In genomic region chr19:6357995-6358394, GRCh38 we compare ENCODE assay signal across 17 cellular contexts. TPM values are rescaled to one million over a fixed set of nuclear protein-coding genes. Genes with fewer than 3 reads are reported as not detected.
DNase-seq lines count a peak whose midpoint lies in the region; ATAC-seq and TF ChIP-seq lines count a peak whose summit lies in the region.
"Had no signal": no experiment of that assay in that cellular context is flagged by ENCODE, and none has a peak within 500 bp of the region (broad histone marks: within the 10 kb centered on the region; RNA-seq: fewer than 3 reads in every experiment).

No MANE protein-coding gene starts in this region.

- no peaks in the 10 kb centered on the region for H3K9me3 Mint-ChIP-seq in nephron
- H3K9me3 Mint-ChIP-seq: activated naive CD4-positive, alpha-beta T cell treated with anti-CD3 and anti-CD28 coated beads for 36 hours; CD4-positive, CD25-positive, alpha-beta regulatory T cell had no signal

- no peak for TF ChIP-seq CTCF in nephron (IDR thresholded peaks at IDR 0.05; ENCODE audit: unreplicated experiment in 3 of 3)

- no peaks in the 10 kb centered on the region for H3K36me3 Mint-ChIP-seq in nephron (ENCODE audit: low read depth)

- peak overlapping the region; percentile 5 to 79 (median 68) for H3K27ac Mint-ChIP-seq in nephron
- H3K27ac Mint-ChIP-seq: activated naive CD4-positive, alpha-beta T cell treated with anti-CD3 and anti-CD28 coated beads for 36 hours had no signal

- no peak for ATAC-seq in HG03175 (IDR thresholded peaks at IDR 0.05; ENCODE audit: unreplicated experiment)
- ATAC-seq: A549 had no signal

- peak; percentile 23 for DNase-seq in COLO668 (lab: John Stamatoyannopoulos, UW; ENCODE audit: unreplicated experiment)
- DNase-seq in SJCRH30, result peak; percentile 85 to 86
- no peak for DNase-seq in globus pallidus (ENCODE audit: low spot score)
- no peak for DNase-seq in NCI-H1092 treated with DMSO at 0.1 percent for 48 hours (lab: John Stamatoyannopoulos, UW)
- DNase-seq: activated CD4-positive, alpha-beta T cell treated with anti-CD3 and anti-CD28 coated beads for 48 hours; activated naive CD4-positive, alpha-beta T cell treated with anti-CD3 and anti-CD28 coated beads for 36 hours; CD4-positive, CD25-positive, alpha-beta regulatory T cell; midbrain; NCI-H187 treated with DMSO at 0.1 percent for 48 hours; NCI-H526; stimulated activated naive CD4-positive, alpha-beta T cell treated with Interleukin-2 at 50 U/mL for 16 hours had no signal

- H3K27me3 ChIP-seq in SJCRH30, result no peaks in the 10 kb centered on the region

- peak overlapping the region; percentile 14 to 41 (median 41) for H3K4me3 Mint-ChIP-seq in nephron
- H3K4me3 Mint-ChIP-seq: activated naive CD4-positive, alpha-beta T cell treated with anti-CD3 and anti-CD28 coated beads for 36 hours had no signal

- H3K4me1 ChIP-seq in SJCRH30, result 0 out of 2 replicates have a peak, but pooled peaks cover 3% of the 10 kb centered on the region

- H3K27ac ChIP-seq in SJCRH30, result peak overlapping the region; percentile 39; the same call in 1 of the 2 replicates
- H3K27ac ChIP-seq: A549, coronary artery had no signal

- H3K36me3 ChIP-seq in SJCRH30, result no peaks in the 10 kb centered on the region

- no peaks in the 10 kb centered on the region for H3K9me3 ChIP-seq in SJCRH30 (replicated peaks)
- H3K9me3 ChIP-seq: A549 had no signal

- peaks cover 3% of the 10 kb centered on the region for H3K27me3 Mint-ChIP-seq in nephron (ENCODE audit: low read depth)
- H3K27me3 Mint-ChIP-seq: CD4-positive, CD25-positive, alpha-beta regulatory T cell had no signal

- H3K4me1 Mint-ChIP-seq in nephron, result peaks cover 20% of the 10 kb centered on the region

- H3K4me3 ChIP-seq in SJCRH30, result 0 out of 2 replicates have a peak overlapping the region, but pooled peaks have one; percentile 12
- H3K4me3 ChIP-seq: A549, coronary artery had no signal

RNA-seq across cellular contexts. Expression of gene CLPP, which starts 3.3 kb away (rescaled TPM):
- total RNA-seq in SJCRH30 (2014; rRNA removed; shearing (Covaris generic)), result 65.1 and 67.6 TPM in 2 replicates

RNA-seq across cellular contexts. Expression of gene ALKBH7, which starts 14.6 kb away (rescaled TPM):
- total RNA-seq in SJCRH30 (2014; rRNA removed; shearing (Covaris generic)), result 24.6 and 28.5 TPM in 2 replicates

RNA-seq across cellular contexts. Expression of gene PSPN, which starts 17.7 kb away (rescaled TPM):
- 1.2 and 1.4 TPM in 2 replicates for total RNA-seq in SJCRH30 (2014; rRNA removed; shearing (Covaris generic))

RNA-seq across cellular contexts. Expression of gene ACER1, which starts 24.6 kb away (rescaled TPM):
- total RNA-seq in SJCRH30 (2014; rRNA removed; shearing (Covaris generic)), result not detected in 2 replicates
- total RNA-seq: activated naive CD4-positive, alpha-beta T cell treated with anti-CD3 and anti-CD28 coated beads for 36 hours; omental fat pad; ureter had no signal

RNA-seq across cellular contexts. Expression of gene GTF2F1, which starts 35.0 kb away (rescaled TPM):
- 41.7 and 49.0 TPM in 2 replicates for total RNA-seq in SJCRH30 (2014; rRNA removed; shearing (Covaris generic))

Comparison
In these comparisons a context has a peak if more than half of its experiments do, and no peak if none do; other contexts are left out.
1. DNase-seq: peak in COLO668 (single experiment) and SJCRH30 (2 of 2); none in globus pallidus (single experiment) and NCI-H1092 treated with DMSO at 0.1 percent for 48 hours (single experiment).